8 cellular contexts compared by ENCODE assay signal in the genomic region with DNA sequence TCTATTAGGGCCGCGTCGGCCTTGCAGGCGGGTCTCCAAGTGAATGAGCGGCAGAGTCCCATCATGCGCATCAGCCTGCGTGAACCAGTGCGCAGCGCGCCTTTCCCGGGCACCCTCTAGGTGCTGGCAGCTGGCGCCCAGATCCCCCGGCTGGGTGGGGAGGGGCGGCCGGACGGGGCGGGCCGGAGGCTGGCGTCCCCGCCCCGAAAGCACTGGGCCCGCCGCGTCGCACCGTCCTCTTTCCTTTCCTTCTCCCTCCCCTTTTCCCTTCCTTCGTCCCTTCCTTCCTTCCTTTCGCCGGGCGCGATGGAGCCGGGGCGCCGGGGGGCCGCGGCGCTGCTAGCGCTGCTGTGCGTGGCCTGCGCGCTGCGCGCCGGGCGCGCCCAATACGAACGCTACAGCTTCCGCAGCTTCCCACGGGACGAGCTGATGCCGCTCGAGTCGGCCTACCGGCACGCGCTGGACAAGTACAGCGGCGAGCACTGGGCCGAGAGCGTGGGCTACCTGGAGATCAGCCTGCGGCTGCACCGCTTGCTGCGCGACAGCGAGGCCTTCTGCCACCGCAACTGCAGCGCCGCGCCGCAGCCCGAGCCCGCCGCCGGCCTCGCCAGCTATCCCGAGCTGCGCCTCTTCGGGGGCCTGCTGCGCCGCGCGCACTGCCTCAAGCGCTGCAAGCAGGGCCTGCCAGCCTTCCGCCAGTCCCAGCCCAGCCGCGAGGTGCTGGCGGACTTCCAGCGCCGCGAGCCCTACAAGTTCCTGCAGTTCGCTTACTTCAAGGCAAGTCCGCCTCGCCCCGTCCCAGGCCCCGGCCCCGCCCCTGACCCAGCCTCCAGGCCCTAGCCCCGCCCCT. TPM values are rescaled to one million over a fixed set of nuclear protein-coding genes. Genes with fewer than 3 reads are reported as not detected.
DNase-seq lines count a peak whose midpoint lies in the region; ATAC-seq and TF ChIP-seq lines count a peak whose summit lies in the region.

A gene (plus strand): TSS at position 243 of the 850 bp plus-strand sequence. CDS start 64 bp downstream, at position 307.

- peak; percentile 82 for ATAC-seq in GM21825 (IDR thresholded peaks at IDR 0.05; ENCODE audit: unreplicated experiment)
- peak; percentile 90 for ATAC-seq in foreskin keratinocyte

- H3K27me3 ChIP-seq in SJCRH30 = no peaks in the 10 kb centered on the region
- no peaks in the 10 kb centered on the region for H3K27me3 ChIP-seq in foreskin keratinocyte
- no peaks in the 10 kb centered on the region for H3K27me3 ChIP-seq in neuron (ENCODE audit: insufficient read depth, low read length)

- H3K4me3 ChIP-seq in SJCRH30 (peak within 1 kb of the TSS; percentile 74), neuron (ENCODE audit: low read length) (peak within 1 kb of the TSS; percentile 71)

- DNase-seq in ELF-1 (ENCODE audit: low read depth, low spot score) = peak; percentile 95
- peak; percentile 88 to 92 for DNase-seq in SJCRH30
- DNase-seq in activated gamma-delta T cell treated with anti-CD3 and anti-CD28 coated beads, Interleukin-2, amount 50 U/mL, for 16 hours (ENCODE audit: low read depth) = peak; percentile 71
- peak; percentile 88 to 94 for DNase-seq in foreskin keratinocyte
- peak; percentile 87 for DNase-seq in stromal cell of bone marrow (ENCODE audit: low read depth)

- H3K36me3 ChIP-seq in KOPT-K1 (ENCODE audit: insufficient read depth, low read length) (peaks cover 7% of the 10 kb centered on the region; the same call in 1 of the 2 replicates), SJCRH30 (no peaks in the 10 kb centered on the region), neuron (ENCODE audit: insufficient read depth, low read length) (no peaks in the 10 kb centered on the region)

- H3K4me1 ChIP-seq in SJCRH30 (no peaks in the 10 kb centered on the region), foreskin keratinocyte (peaks cover 12% of the 10 kb centered on the region), neuron (ENCODE audit: insufficient read depth, low read length) (peaks cover 15% of the 10 kb centered on the region)

- H3K27ac ChIP-seq in KOPT-K1 (ENCODE audit: low read depth, low read length, poor library complexity, severe bottlenecking) = peak within 1 kb of the TSS; percentile 79
- peak within 1 kb of the TSS; percentile 52; the same call in 1 of the 2 replicates for H3K27ac ChIP-seq in SJCRH30
- peak within 1 kb of the TSS; percentile 88 for H3K27ac ChIP-seq in foreskin keratinocyte

- no peak for TF ChIP-seq CTCF in foreskin keratinocyte (conservative IDR thresholded peaks at IDR 0.05)

- H3K9me3 ChIP-seq in KOPT-K1 (ENCODE audit: insufficient read depth, low read length, poor library complexity, severe bottlenecking) (no peaks in the 10 kb centered on the region), SJCRH30 (replicated peaks) (no peaks in the 10 kb centered on the region), neuron (ENCODE audit: low read length) (no peaks in the 10 kb centered on the region)

- H2AFZ ChIP-seq in neuron (ENCODE audit: low read depth, low read length) = peak within 1 kb of the TSS; percentile 94

RNA-seq across cellular contexts. Expression of the gene that starts here (rescaled TPM):
- total RNA-seq in SJCRH30 (2014; rRNA removed; shearing (Covaris generic)) = 107 TPM in 2 replicates
- total RNA-seq in foreskin keratinocyte = 122 and 139 TPM in 2 replicates
- polyA plus RNA-seq in foreskin keratinocyte = 116 and 138 TPM in 2 replicates

Comparison
In these comparisons a context has a peak if more than half of its experiments do, and no peak if none do; other contexts are left out.
1. Peak in every context shown above with its lines: DNase-seq, ATAC-seq, H3K4me3 ChIP-seq and H3K27ac ChIP-seq.